8 cellular contexts compared by ENCODE assay signal in the genomic region with DNA sequence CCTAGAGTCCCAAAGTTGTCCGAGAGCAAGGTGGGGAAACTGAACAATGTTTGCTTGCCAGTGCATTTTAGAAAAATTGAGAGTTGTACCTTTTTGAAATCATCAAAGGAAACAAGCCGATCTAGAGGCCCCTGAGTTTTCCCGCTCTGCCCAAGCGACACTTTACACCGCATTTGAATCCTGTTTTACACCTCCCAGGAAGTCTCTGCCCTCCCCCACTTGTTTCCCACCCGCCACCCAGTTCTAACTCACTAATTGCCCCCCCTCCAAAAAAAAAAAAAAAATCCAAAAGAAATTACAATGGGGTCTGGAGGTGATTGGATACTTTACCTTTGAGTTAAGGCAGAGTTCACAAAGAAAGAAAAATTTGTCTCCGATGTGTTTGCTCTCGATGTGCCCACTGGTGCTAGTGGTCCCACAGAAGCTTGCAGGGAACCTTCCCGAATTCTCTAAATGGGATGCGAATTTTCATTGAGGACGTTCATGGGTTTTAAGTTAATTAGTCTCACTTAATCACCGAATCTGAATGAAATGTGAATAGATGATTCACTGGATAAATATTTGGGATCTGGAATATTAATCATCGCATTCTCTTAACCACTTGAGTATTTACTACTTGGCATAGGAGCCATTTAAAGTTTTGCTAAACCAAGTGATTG. TPM values are rescaled to one million over a fixed set of nuclear protein-coding genes. Genes with fewer than 3 reads are reported as not detected.
DNase-seq lines count a peak whose midpoint lies in the region; ATAC-seq, FAIRE-seq and TF ChIP-seq lines count a peak whose summit lies in the region.

No MANE protein-coding gene starts in this region.

- H4K20me1 ChIP-seq in fibroblast of lung (ENCODE audit: control insufficient read depth, extremely low read depth, insufficient read depth, low read length), result no peaks in the 10 kb centered on the region

- H3K4me1 ChIP-seq in fibroblast of lung (ENCODE audit: control insufficient read depth, extremely low read depth, insufficient read depth, low read length) (peaks cover 5% of the 10 kb centered on the region), rectal smooth muscle tissue (ENCODE audit: control insufficient read depth, insufficient read depth, low read length) (no peaks in the 10 kb centered on the region)

- no peak for TF ChIP-seq CTCF in fibroblast of lung (conservative IDR thresholded peaks at IDR 0.05 in 1 of 2, IDR thresholded peaks at IDR 0.05 in 1 of 2; ENCODE audit: low read depth in 1 of 2, low read length in 2 of 2)

- no peak overlapping the region for H2AFZ ChIP-seq in fibroblast of lung (ENCODE audit: low read length)

- H3K4me3 ChIP-seq in fibroblast of lung (replicated peaks in 1 of 4; ENCODE audit: control extremely low read depth in 1 of 4, insufficient read depth in 1 of 4, low read depth in 3 of 4, low read length in 4 of 4), result peak overlapping the region; percentile 80 to 87 (median 84)
- peak overlapping the region; percentile 82 for H3K4me3 ChIP-seq in rectal smooth muscle tissue (ENCODE audit: low read length)

- H3K27me3 ChIP-seq in fibroblast of lung (ENCODE audit: control insufficient read depth, insufficient read depth, low read length) (no peaks in the 10 kb centered on the region), rectal smooth muscle tissue (ENCODE audit: control insufficient read depth, insufficient read depth, low read length) (peaks cover 15% of the 10 kb centered on the region)

- H3K9me3 ChIP-seq in fibroblast of lung (ENCODE audit: control insufficient read depth, insufficient read depth, low read depth, low read length), result no peaks in the 10 kb centered on the region

- peaks cover 84% of the 10 kb centered on the region for H3K79me2 ChIP-seq in fibroblast of lung (ENCODE audit: control insufficient read depth, insufficient read depth, low read length)

- H3K9ac ChIP-seq in fibroblast of lung (ENCODE audit: insufficient read depth, low read length) (peak overlapping the region; percentile 85), rectal smooth muscle tissue (ENCODE audit: low read length) (no peak overlapping the region)

- no peaks in the 10 kb centered on the region for H3K36me3 ChIP-seq in fibroblast of lung (ENCODE audit: control insufficient read depth, insufficient read depth, low read length)
- no peaks in the 10 kb centered on the region for H3K36me3 ChIP-seq in rectal smooth muscle tissue (ENCODE audit: control insufficient read depth, insufficient read depth, low read length)

- ATAC-seq in GM19395 (IDR thresholded peaks at IDR 0.05; ENCODE audit: unreplicated experiment) (no peak), HG02870 (IDR thresholded peaks at IDR 0.05; ENCODE audit: unreplicated experiment) (no peak), HG03571 (IDR thresholded peaks at IDR 0.05; ENCODE audit: unreplicated experiment) (no peak)

- H3K4me2 ChIP-seq in fibroblast of lung (ENCODE audit: extremely low read depth, insufficient read depth, low read length), result peak overlapping the region; percentile 94

- H3K27ac ChIP-seq in fibroblast of lung (ENCODE audit: insufficient read depth, low read length) (peak overlapping the region; percentile 93), rectal smooth muscle tissue (ENCODE audit: low read depth, low read length) (no peak overlapping the region)

- FAIRE-seq in RCC 7860 (lab: Jason Lieb, UNC), result peak; percentile 69

- peak; percentile 68 for DNase-seq in GM04503 (ENCODE audit: low read depth)
- DNase-seq in RCC 7860 (ENCODE audit: low spot score), result peak; percentile 33
- peak; percentile 82 to 83 for DNase-seq in fibroblast of lung (ENCODE audit: low read depth in 2 of 2)
- no peak for DNase-seq in cortex of kidney (lab: John Stamatoyannopoulos, UW)

RNA-seq across cellular contexts. Expression of a gene that starts 2.4 kb away (rescaled TPM):
- 4.4 and 7.3 TPM in 2 replicates for total RNA-seq in fibroblast of lung
- 8.2 and 15.9 TPM in 2 replicates for polyA plus RNA-seq in fibroblast of lung
- polyA plus RNA-seq in fibroblast of lung (2012), result 7.0 and 15.7 TPM in 2 replicates
- 6.4 and 9.3 TPM in 2 replicates for polyA minus RNA-seq in fibroblast of lung (ENCODE audit: low replicate concordance)
